In the genomic region with DNA sequence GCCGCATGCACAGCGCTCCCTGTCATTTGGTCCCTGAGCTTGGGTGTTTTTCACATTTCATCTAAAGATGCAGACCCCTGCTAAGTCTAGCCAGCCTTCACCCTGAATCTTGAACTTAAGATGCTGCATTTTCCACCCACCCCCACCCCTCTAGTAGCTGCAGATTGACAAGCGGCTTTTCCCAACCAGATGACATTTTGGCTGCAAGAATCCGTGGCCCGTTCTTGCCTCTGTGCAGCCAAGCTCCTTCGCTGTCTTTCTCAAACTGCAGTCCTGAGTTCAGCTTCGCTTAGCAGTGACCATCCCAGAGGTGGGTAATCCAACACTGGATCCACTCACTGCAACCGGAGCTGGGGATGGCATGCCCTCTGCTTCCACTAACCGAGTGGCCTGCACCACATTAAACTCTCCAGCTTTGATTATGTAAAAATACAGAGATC, we compare ENCODE assay signal across 8 cellular contexts. TPM values are rescaled to one million over a fixed set of nuclear protein-coding genes. Genes with fewer than 3 reads are reported as not detected.
DNase-seq lines count a peak whose midpoint lies in the region; ATAC-seq, FAIRE-seq and TF ChIP-seq lines count a peak whose summit lies in the region.

No MANE protein-coding gene starts in this region.

- H3K9me3 ChIP-seq in CD4-positive, alpha-beta memory T cell (ENCODE audit: control insufficient read depth in 1 of 2, low read length in 2 of 2): no peaks in the 10 kb centered on the region
- no peaks in the 10 kb centered on the region for H3K9me3 ChIP-seq in OCI-LY1 (ENCODE audit: low read length)
- no peaks in the 10 kb centered on the region for H3K9me3 ChIP-seq in endothelial cell of umbilical vein (replicated peaks; ENCODE audit: control insufficient read depth, insufficient read depth, low read length)
- no peaks in the 10 kb centered on the region for H3K9me3 ChIP-seq in neural cell (ENCODE audit: low read length)

- dilution Hi-C loops in endothelial cell of umbilical vein (cut with MboI; ENCODE audit: extremely low pct_ligation_motif_present, low sequenced_read_pairs): no loop called here

- H3K27ac Mint-ChIP-seq in CD4-positive, alpha-beta memory T cell: peak overlapping the region in 6 of 7 donors; percentile 19 to 76 (median 53)

- H3K4me2 ChIP-seq in OCI-LY1 (ENCODE audit: low read length) (peak overlapping the region; percentile 63), endothelial cell of umbilical vein (ENCODE audit: insufficient read depth, low read length) (peak overlapping the region; percentile 31), neural cell (ENCODE audit: low read length) (peak overlapping the region; percentile 57)

- peaks cover 24% of the 10 kb centered on the region for H3K79me2 ChIP-seq in OCI-LY1 (ENCODE audit: insufficient read depth, low read length)
- H3K79me2 ChIP-seq in endothelial cell of umbilical vein (ENCODE audit: control insufficient read depth, insufficient read depth, low read length): peaks cover 24% of the 10 kb centered on the region
- H3K79me2 ChIP-seq in neural cell (replicated peaks; ENCODE audit: insufficient read depth, low read length): peaks cover 26% of the 10 kb centered on the region

- H3K4me1 Mint-ChIP-seq in CD4-positive, alpha-beta memory T cell: peaks cover 12 to 21% (median 16%) of the 10 kb centered on the region in 4 donors

- CTCF ChIA-PET in CD4-positive, alpha-beta memory T cell (lab: Charles Lee; ENCODE audit: partially characterized antibody): interaction anchor here (0.6 to 1.5 kb wide), 5 partner anchors 30 to 534 kb away, joined by 3 to 5 read pairs (median 3); no protein-coding TSS in a partner anchor
- CTCF ChIA-PET in endothelial cell of umbilical vein (lab: Charles Lee): interaction anchor here (1.3 to 3.1 kb wide), 3 partner anchors 12 to 30 kb away, joined by 3 to 12 read pairs (median 4); no protein-coding TSS in a partner anchor

- H3K36me3 ChIP-seq in CD4-positive, alpha-beta memory T cell (ENCODE audit: insufficient read depth, low read length): no peaks in the 10 kb centered on the region
- 0 out of 2 replicates have a peak, but pooled peaks cover 3% of the 10 kb centered on the region for H3K36me3 ChIP-seq in OCI-LY1 (ENCODE audit: insufficient read depth, low read length)
- H3K36me3 ChIP-seq in endothelial cell of umbilical vein (ENCODE audit: control insufficient read depth in 2 of 2, extremely low read depth in 1 of 2, insufficient read depth in 2 of 2, low read length in 2 of 2): peaks cover 0 to 1% of the 10 kb centered on the region in 2 experiments
- H3K36me3 ChIP-seq in neural cell (ENCODE audit: insufficient read depth, low read length): no peaks in the 10 kb centered on the region

- POLR2A ChIA-PET in CD4-positive, alpha-beta memory T cell (lab: Charles Lee; ENCODE audit: partially characterized antibody): interaction anchor here (1.1 to 3.6 kb wide), 11 partner anchors 13 to 210 kb away, joined by 4 to 33 read pairs (median 6); partner anchors contain the start of genes EID3, HSP90B1 and TDG
- POLR2A ChIA-PET in endothelial cell of umbilical vein (lab: Charles Lee): interaction anchor here (0.6 to 0.7 kb wide), 3 partner anchors 170 to 969 kb away, joined by 3 to 5 read pairs (median 5); no protein-coding TSS in a partner anchor

- H3K27me3 Mint-ChIP-seq in CD4-positive, alpha-beta memory T cell: peaks cover 0 to 2% of the 10 kb centered on the region in 2 donors

- no TSS peak for BruUV-seq in endothelial cell of umbilical vein (replicated peaks; lab: Mats Ljungman, UMichigan)

- peak overlapping the region in 1 of 2 donors; percentile 36 for H3K4me3 ChIP-seq in CD4-positive, alpha-beta memory T cell (ENCODE audit: low read length in 2 of 2)
- H3K4me3 ChIP-seq in OCI-LY1 (ENCODE audit: low read depth, low read length, poor library complexity, severe bottlenecking): peak overlapping the region; percentile 56
- no peak overlapping the region for H3K4me3 ChIP-seq in endothelial cell of umbilical vein (replicated peaks in 1 of 3; ENCODE audit: insufficient read depth in 1 of 3, low read depth in 1 of 3, low read length in 3 of 3)
- H3K4me3 ChIP-seq in neural cell (ENCODE audit: low read length): peak overlapping the region; percentile 71

- no peak overlapping the region for H2AFZ ChIP-seq in OCI-LY1 (ENCODE audit: low read length)
- H2AFZ ChIP-seq in endothelial cell of umbilical vein (ENCODE audit: low read depth, low read length): peak overlapping the region; percentile 93
- peak overlapping the region; percentile 98 for H2AFZ ChIP-seq in neural cell (ENCODE audit: low read depth, low read length)

- H4K20me1 ChIP-seq in OCI-LY1 (ENCODE audit: insufficient read depth, low read length) (no peaks in the 10 kb centered on the region), endothelial cell of umbilical vein (replicated peaks; ENCODE audit: control insufficient read depth, extremely low read depth, insufficient read depth, low read length) (no peaks in the 10 kb centered on the region), neural cell (ENCODE audit: insufficient read depth) (no peaks in the 10 kb centered on the region)

- no peaks in the 10 kb centered on the region for H3K9me3 Mint-ChIP-seq in CD4-positive, alpha-beta memory T cell

- TF ChIP-seq CTCF in OCI-LY1 (IDR thresholded peaks at IDR 0.05; ENCODE audit: low read length): no peak
- TF ChIP-seq CTCF in endothelial cell of umbilical vein (IDR thresholded peaks at IDR 0.05; ENCODE audit: extremely low read depth in 1 of 2, insufficient read depth in 1 of 2, low read depth in 1 of 2, low read length in 2 of 2): no peak
- TF ChIP-seq CTCF in neural cell (IDR thresholded peaks at IDR 0.05; ENCODE audit: poor library complexity, severe bottlenecking): no peak

- no peaks in the 10 kb centered on the region for H3F3A ChIP-seq in OCI-LY1 (ENCODE audit: insufficient read depth, low read length)
- H3F3A ChIP-seq in neural cell (ENCODE audit: insufficient read depth, low read length, poor library complexity, severe bottlenecking): peaks cover 6% of the 10 kb centered on the region

- peaks cover 29% of the 10 kb centered on the region for H3K4me1 ChIP-seq in CD4-positive, alpha-beta memory T cell (ENCODE audit: insufficient read depth, low read length)
- H3K4me1 ChIP-seq in OCI-LY1 (ENCODE audit: insufficient read depth, low read length, severe bottlenecking): peaks cover 26% of the 10 kb centered on the region
- H3K4me1 ChIP-seq in endothelial cell of umbilical vein (ENCODE audit: control insufficient read depth, extremely low read depth, insufficient read depth, low read length): peaks cover 18% of the 10 kb centered on the region

- intact Hi-C loops in CD4-positive, alpha-beta memory T cell (cut with micrococcal nuclease): loop anchor here (1.0 to 5.0 kb wide), 4 partner anchors 74 to 969 kb away; partner anchors contain the start of genes HCFC2, HSP90B1, TDG and WASHC4
- intact Hi-C loops in endothelial cell of umbilical vein (cut with micrococcal nuclease): loop anchor here (5.0 kb wide), 1 partner anchor 149 kb away; no protein-coding TSS in a partner anchor

- TF ChIP-seq EP300 in neural cell (conservative IDR thresholded peaks at IDR 0.05; ENCODE audit: poor library complexity, severe bottlenecking): no peak

- H3K9ac ChIP-seq in OCI-LY1 (ENCODE audit: low read length) (peak overlapping the region; percentile 57; the same call in 1 of the 2 replicates), endothelial cell of umbilical vein (replicated peaks; ENCODE audit: extremely low read depth, insufficient read depth, low read length) (peak overlapping the region; percentile 53), neural cell (ENCODE audit: low read length) (peak overlapping the region; percentile 86)

- no peaks in the 10 kb centered on the region for H3K9me1 ChIP-seq in endothelial cell of umbilical vein (replicated peaks; ENCODE audit: control insufficient read depth, extremely low read depth, insufficient read depth, low read length)

- peak overlapping the region; percentile 41 to 72 (median 54) for H3K4me3 Mint-ChIP-seq in CD4-positive, alpha-beta memory T cell

- TF ChIP-seq RAD21 in neural cell (conservative IDR thresholded peaks at IDR 0.05): no peak

- peaks cover 0 to 7% of the 10 kb centered on the region in 2 donors for H3K36me3 Mint-ChIP-seq in CD4-positive, alpha-beta memory T cell

- H3K27me3 ChIP-seq in CD4-positive, alpha-beta memory T cell (ENCODE audit: insufficient read depth, low read length): no peaks in the 10 kb centered on the region
- H3K27me3 ChIP-seq in OCI-LY1 (ENCODE audit: insufficient read depth, low read length) (no peaks in the 10 kb centered on the region), endothelial cell of umbilical vein (ENCODE audit: control insufficient read depth in 2 of 2, insufficient read depth in 2 of 2, low read length in 2 of 2) (peaks cover 0 to 2% of the 10 kb centered on the region in 2 experiments), neural cell (ENCODE audit: insufficient read depth, low read depth, low read length) (no peaks in the 10 kb centered on the region)

- no peak for DNase-seq in CD4-positive, alpha-beta memory T cell
- DNase-seq in endothelial cell of umbilical vein (ENCODE audit: low read depth, low spot score) (no peak), left lobe of liver (ENCODE audit: low spot score) (no peak)

- no peak for TF ChIP-seq POLR2A in endothelial cell of umbilical vein (IDR thresholded peaks at IDR 0.05; ENCODE audit: low read depth, low read length)

- ATAC-seq in GM21825 (IDR thresholded peaks at IDR 0.05; ENCODE audit: unreplicated experiment) (no peak), left lobe of liver (no peak), GM21526 (IDR thresholded peaks at IDR 0.05; ENCODE audit: low FRiP score, unreplicated experiment) (no peak), HG03135 (IDR thresholded peaks at IDR 0.05; ENCODE audit: unreplicated experiment) (no peak)

- H3K9me2 ChIP-seq in OCI-LY1 (ENCODE audit: low read depth, low read length) (no peaks in the 10 kb centered on the region), neural cell (ENCODE audit: insufficient read depth, low read length) (no peaks in the 10 kb centered on the region)

- FAIRE-seq in endothelial cell of umbilical vein (lab: Jason Lieb, UNC): peak; percentile 62

- H3K27ac ChIP-seq in CD4-positive, alpha-beta memory T cell (ENCODE audit: low read depth, low read length): no peak overlapping the region
- no peak overlapping the region for H3K27ac ChIP-seq in OCI-LY1 (ENCODE audit: low read depth, low read length, poor library complexity, severe bottlenecking)
- H3K27ac ChIP-seq in endothelial cell of umbilical vein (ENCODE audit: insufficient read depth, low read depth, low read length): peak overlapping the region; percentile 43
- peak overlapping the region; percentile 86 for H3K27ac ChIP-seq in neural cell (ENCODE audit: low read length)

RNA-seq across cellular contexts. Expression of gene NFYB, which starts 0.8 kb away (rescaled TPM):
- total RNA-seq in CD4-positive, alpha-beta memory T cell: 10 to 100 TPM; 29.9 to 32.5 TPM
- 10 to 100 TPM; 38.7 to 39.0 TPM for polyA plus RNA-seq in CD4-positive, alpha-beta memory T cell
- total RNA-seq in endothelial cell of umbilical vein (18.9 and 23.3 TPM in 2 replicates), left lobe of liver (15.4 TPM)
- polyA plus RNA-seq in endothelial cell of umbilical vein (9.7 and 10.2 TPM in 2 replicates), neural cell (56.6 and 60.8 TPM in 2 replicates)
- polyA plus RNA-seq in endothelial cell of umbilical vein (2011; cell fraction: cytosol; rRNA removed): 11.5 and 12.3 TPM in 2 replicates
- 15.3 and 23.8 TPM in 2 replicates for polyA plus RNA-seq in endothelial cell of umbilical vein (2011; cell fraction: nucleus; rRNA removed)
- 17.9 and 27.0 TPM in 2 replicates for polyA plus RNA-seq in endothelial cell of umbilical vein (2012)
- polyA minus RNA-seq in endothelial cell of umbilical vein (9.0 and 9.1 TPM in 2 replicates), neural cell (39.4 and 49.4 TPM in 2 replicates)
- polyA minus RNA-seq in endothelial cell of umbilical vein (2011; cell fraction: cytosol; rRNA and poly(A)+ RNA removed): 13.9 TPM
- 6.3 and 8.7 TPM in 2 replicates for polyA minus RNA-seq in endothelial cell of umbilical vein (2011; cell fraction: nucleus; rRNA and poly(A)+ RNA removed)

Comparison
In these comparisons a context has a peak if more than half of its experiments do, and no peak if none do; other contexts are left out.
1. H3K27ac ChIP-seq: peak in endothelial cell of umbilical vein (single experiment) and neural cell (single experiment); none in CD4-positive, alpha-beta memory T cell (single experiment) and OCI-LY1 (single experiment).
2. H3K4me3 ChIP-seq: peak in OCI-LY1 (single experiment) and neural cell (single experiment); none in endothelial cell of umbilical vein (0 of 3).
3. Peak in every context shown above with its lines, with median percentiles within 50 percentile points of each other: H3K4me2 ChIP-seq and H3K9ac ChIP-seq.